ENCODE assay signal across 14 cellular contexts in genomic region chr5:59041355-59041754, GRCh38.
DNase-seq lines count a peak whose midpoint lies in the region; ATAC-seq and TF ChIP-seq lines count a peak whose summit lies in the region.
"Had no signal": no experiment of that assay in that cellular context is flagged by ENCODE, and none has a peak within 500 bp of the region (broad histone marks: within the 10 kb centered on the region; RNA-seq: fewer than 3 reads in every experiment).

No MANE protein-coding gene starts in this region.

- H3K36me3 ChIP-seq in KMS-11 (ENCODE audit: insufficient read depth) (no peaks in the 10 kb centered on the region), sigmoid colon (no peaks in the 10 kb centered on the region), BE2C (no peaks in the 10 kb centered on the region; the same call in 1 of the 2 replicates)
- H3K36me3 ChIP-seq: SJSA1 had no signal

- DNase-seq in T-helper 2 cell treated with Interferon-gamma antibody and Interleukin-4, amounts not matched to agents 5 μg/mL and 100 μg/mL, for 36 hours (ENCODE audit: low spot score): no peak
- DNase-seq in T-helper 2 cell: no peak
- DNase-seq in activated naive CD8-positive, alpha-beta T cell treated with anti-CD3 and anti-CD28 coated beads, Interleukin-2, amount 50 U/mL, for 24 hours: no peak
- no peak for DNase-seq in sigmoid colon
- no peak for DNase-seq in superior temporal gyrus (ENCODE audit: extremely low spot score)
- no peak for DNase-seq in BE2C
- no peak for DNase-seq in kidney glomerular epithelial cell (lab: John Stamatoyannopoulos, UW)
- DNase-seq: activated CD8-positive, alpha-beta memory T cell treated with anti-CD3 and anti-CD28 coated beads, Interleukin-2, amount 50 U/mL, for 48 hours; amygdala; COR-L47; occipital lobe; small intestine had no signal

- ATAC-seq in activated naive CD8-positive, alpha-beta T cell treated with anti-CD3 and anti-CD28 coated beads, Interleukin-2, amount 50 U/mL, for 24 hours: no peak

- no peaks in the 10 kb centered on the region for H3K27me3 Mint-ChIP-seq in T-helper 2 cell treated with Interferon-gamma antibody and Interleukin-4, amounts not matched to agents 5 μg/mL and 100 μg/mL, for 36 hours (ENCODE audit: low read depth)
- H3K27me3 Mint-ChIP-seq in activated naive CD8-positive, alpha-beta T cell treated with anti-CD3 and anti-CD28 coated beads, Interleukin-2, amount 50 U/mL, for 24 hours: no peaks in the 10 kb centered on the region

- WGBS in sigmoid colon, 2 donors: 86 to 89% methylated on average over 1 of the region's 1 CpG

- intact Hi-C loops in sigmoid colon (cut with DNase I): no loop called here

- H2AFZ ChIP-seq in KMS-11 (ENCODE audit: low read depth): 0 out of 2 replicates have a peak overlapping the region, but pooled peaks have one; percentile 7

- H3K27ac ChIP-seq in KMS-11 (peak overlapping the region; percentile 94), sigmoid colon (peak overlapping the region in 3 of 4 donors; percentile 50 to 91 (median 89))
- H3K27ac ChIP-seq: SJSA1 had no signal

- peak overlapping the region; percentile 94 for H3K4me2 ChIP-seq in KMS-11

- no peaks in the 10 kb centered on the region for H3K27me3 ChIP-seq in KMS-11 (ENCODE audit: insufficient read depth, low read depth)
- H3K27me3 ChIP-seq in sigmoid colon: no peaks in the 10 kb centered on the region
- no peaks in the 10 kb centered on the region for H3K27me3 ChIP-seq in BE2C

- TF ChIP-seq POLR2A in sigmoid colon (IDR thresholded peaks at IDR 0.05): no peak

- H3K4me1 ChIP-seq in KMS-11 (ENCODE audit: low read depth, poor library complexity, severe bottlenecking) (peaks cover 37% of the 10 kb centered on the region), sigmoid colon (peaks cover 0 to 55% (median 48%) of the 10 kb centered on the region in 4 donors), BE2C (peaks cover 9% of the 10 kb centered on the region; the same call in 1 of the 2 replicates)

- H3K9me3 ChIP-seq in sigmoid colon (no peaks in the 10 kb centered on the region), BE2C (no peaks in the 10 kb centered on the region)
- H3K9me3 ChIP-seq: SJSA1 had no signal

- TF ChIP-seq CTCF in KMS-11 (conservative IDR thresholded peaks at IDR 0.05; ENCODE audit: low read depth, low read length): 0 out of 2 replicates have a peak, but pooled peaks have one; percentile 14
- TF ChIP-seq CTCF in sigmoid colon (IDR thresholded peaks at IDR 0.05): no peak
- TF ChIP-seq CTCF in BE2C (IDR thresholded peaks at IDR 0.05; ENCODE audit: low read depth, low read length): no peak

- peaks cover 23% of the 10 kb centered on the region for H3K36me3 Mint-ChIP-seq in T-helper 2 cell treated with Interferon-gamma antibody and Interleukin-4, amounts not matched to agents 5 μg/mL and 100 μg/mL, for 36 hours (ENCODE audit: low read depth)
- peaks cover 16% of the 10 kb centered on the region for H3K36me3 Mint-ChIP-seq in activated naive CD8-positive, alpha-beta T cell treated with anti-CD3 and anti-CD28 coated beads, Interleukin-2, amount 50 U/mL, for 24 hours (ENCODE audit: low read depth)

- peaks cover 30% of the 10 kb centered on the region for H3K4me1 Mint-ChIP-seq in T-helper 2 cell treated with Interferon-gamma antibody and Interleukin-4, amounts not matched to agents 5 μg/mL and 100 μg/mL, for 36 hours (ENCODE audit: low read depth)
- peaks cover 41% of the 10 kb centered on the region for H3K4me1 Mint-ChIP-seq in activated naive CD8-positive, alpha-beta T cell treated with anti-CD3 and anti-CD28 coated beads, Interleukin-2, amount 50 U/mL, for 24 hours

- H4K20me1 ChIP-seq in KMS-11 (ENCODE audit: insufficient read depth): no peaks in the 10 kb centered on the region

- no peak for TF ChIP-seq EP300 in sigmoid colon (IDR thresholded peaks at IDR 0.05)

- peak overlapping the region; percentile 66 for H3K27ac Mint-ChIP-seq in T-helper 2 cell treated with Interferon-gamma antibody and Interleukin-4, amounts not matched to agents 5 μg/mL and 100 μg/mL, for 36 hours
- H3K27ac Mint-ChIP-seq in activated naive CD8-positive, alpha-beta T cell treated with anti-CD3 and anti-CD28 coated beads, Interleukin-2, amount 50 U/mL, for 24 hours: peak overlapping the region; percentile 41

- no peaks in the 10 kb centered on the region for H3K9me3 Mint-ChIP-seq in T-helper 2 cell treated with Interferon-gamma antibody and Interleukin-4, amounts not matched to agents 5 μg/mL and 100 μg/mL, for 36 hours
- peaks cover 3% of the 10 kb centered on the region for H3K9me3 Mint-ChIP-seq in activated naive CD8-positive, alpha-beta T cell treated with anti-CD3 and anti-CD28 coated beads, Interleukin-2, amount 50 U/mL, for 24 hours

- peak overlapping the region; percentile 84 for H3K4me3 Mint-ChIP-seq in T-helper 2 cell treated with Interferon-gamma antibody and Interleukin-4, amounts not matched to agents 5 μg/mL and 100 μg/mL, for 36 hours
- peak overlapping the region; percentile 86 for H3K4me3 Mint-ChIP-seq in activated naive CD8-positive, alpha-beta T cell treated with anti-CD3 and anti-CD28 coated beads, Interleukin-2, amount 50 U/mL, for 24 hours

- H3K4me3 ChIP-seq in KMS-11 (IDR thresholded peaks at IDR 0.05; ENCODE audit: insufficient read depth, low read depth, low read length) (no peak overlapping the region), sigmoid colon (no peak overlapping the region), BE2C (ENCODE audit: low read depth, low read length) (no peak overlapping the region)
- H3K4me3 ChIP-seq: SJSA1 had no signal

- H3K79me2 ChIP-seq in KMS-11 (ENCODE audit: insufficient read depth, low read depth): peaks cover 62% of the 10 kb centered on the region

- peak overlapping the region; percentile 94 for H3K9ac ChIP-seq in KMS-11
